Comparison of ENCODE assay signal across 9 cellular contexts in the genomic region with DNA sequence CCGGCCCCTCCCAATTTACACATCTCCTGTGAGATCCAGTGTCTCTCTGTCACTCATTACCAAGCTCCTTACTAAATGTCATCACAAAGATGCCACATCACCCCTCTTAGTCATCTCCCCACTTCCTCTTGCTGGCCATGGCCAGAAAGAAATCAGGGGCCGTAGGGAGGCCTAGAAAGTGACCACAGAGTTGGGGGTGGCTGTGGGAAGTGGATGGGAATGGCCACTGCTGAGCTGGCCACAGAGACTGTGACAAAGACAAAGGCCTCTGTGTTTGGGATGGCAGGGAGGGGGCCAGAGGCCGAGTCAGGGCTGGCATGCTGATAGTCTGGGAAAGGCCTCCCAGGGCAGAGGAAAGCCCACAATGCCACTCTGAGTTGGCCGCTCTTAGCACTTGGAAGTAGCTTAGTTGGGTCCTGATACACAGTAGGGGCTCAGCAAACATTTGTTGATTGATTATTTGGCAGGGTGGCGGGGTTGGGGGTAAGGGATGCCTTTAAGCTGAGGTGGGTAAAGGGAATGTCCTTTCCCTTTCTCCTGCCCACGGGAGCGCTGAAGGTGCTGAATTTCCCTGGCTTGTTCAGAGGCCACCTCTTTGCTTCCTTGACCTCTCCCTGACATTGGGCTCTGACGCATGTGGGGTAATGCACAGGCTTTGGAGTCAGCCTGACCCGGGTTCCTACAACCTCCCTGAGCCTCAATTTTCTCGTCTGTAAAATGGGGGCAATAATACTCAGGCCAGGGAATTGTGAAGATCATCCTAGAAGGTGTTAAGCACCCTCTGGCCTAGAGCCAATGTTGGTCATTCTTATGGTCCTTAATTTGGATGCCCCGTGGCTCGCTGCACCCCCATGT. TPM values are rescaled to one million over a fixed set of nuclear protein-coding genes. Genes with fewer than 3 reads are reported as not detected.
A peak's percentile ranks its signal among the peaks of the same experiment; 100 is the strongest.
DNase-seq lines count a peak whose midpoint lies in the region; ATAC-seq and TF ChIP-seq lines count a peak whose summit lies in the region.
"Had no signal": no experiment of that assay in that cellular context is flagged by ENCODE, and none has a peak within 500 bp of the region (broad histone marks: within the 10 kb centered on the region; RNA-seq: fewer than 3 reads in every experiment).

No MANE protein-coding gene starts in this region.

- peak in 1 of 2 experiments; percentile 50; a peak in 1 of 4 replicates for TF ChIP-seq EP300 in SK-N-SH (IDR thresholded peaks at IDR 0.05; ENCODE audit: borderline replicate concordance in 1 of 2, low read depth in 1 of 2, low read length in 1 of 2)

- DNase-seq in GM03348 (ENCODE audit: low spot score) (peak; percentile 70), SK-N-SH (no peak), fibroblast of pulmonary artery (ENCODE audit: low read depth) (peak; percentile 54), psoas muscle (no peak), NCI-H1105 treated with DMSO at 0.1 percent for 48 hours (lab: John Stamatoyannopoulos, UW) (no peak), left colon (no peak), GM20000 (ENCODE audit: low spot score) (no peak)
- DNase-seq: activated CD8-positive, alpha-beta memory T cell treated with anti-CD3 and anti-CD28 coated beads, Interleukin-2, amount 10 ng/mL, durations not matched to agents 7 days and 5 days had no signal

- H3K9me3 ChIP-seq in SK-N-SH (no peaks in the 10 kb centered on the region), psoas muscle (no peaks in the 10 kb centered on the region)

- POLR2A ChIA-PET in SK-N-SH (lab: Yijun Ruan, JAX): no interaction called here

- peak overlapping the region; percentile 66 to 95 for H3K27ac ChIP-seq in SK-N-SH (ENCODE audit: low read depth in 2 of 2, low read length in 1 of 2)
- H3K27ac ChIP-seq in psoas muscle: peak overlapping the region; percentile 9

- H3K27me3 ChIP-seq in SK-N-SH (ENCODE audit: insufficient read depth) (no peaks in the 10 kb centered on the region), psoas muscle (ENCODE audit: insufficient read depth in 3 of 3, low read length in 2 of 3) (no peaks in the 10 kb centered on the region)

- WGBS in SK-N-SH (ENCODE audit: low lambda C conversion rate): 72% methylated on average over 12 of the region's 12 CpGs
- WGBS in psoas muscle, 3 donors: 74 to 78% (median 75%) methylated on average over 12 of the region's 12 CpGs

- ATAC-seq in psoas muscle (peak in 2 of 4 donors; percentile 17 to 23), GM18858 (IDR thresholded peaks at IDR 0.05; ENCODE audit: unreplicated experiment) (no peak), left colon (no peak)
- ATAC-seq: activated CD8-positive, alpha-beta memory T cell treated with anti-CD3 and anti-CD28 coated beads, Interleukin-2, amount 10 ng/mL, durations not matched to agents 7 days and 5 days had no signal

- no peaks in the 10 kb centered on the region for H3K9me2 ChIP-seq in SK-N-SH

- H4K20me1 ChIP-seq in SK-N-SH (ENCODE audit: insufficient read depth): peaks cover 54% of the 10 kb centered on the region

- H2AFZ ChIP-seq in SK-N-SH (ENCODE audit: low read depth): no peak overlapping the region

- H3K36me3 ChIP-seq in SK-N-SH (replicated peaks in 1 of 2; ENCODE audit: control insufficient read depth in 1 of 2, insufficient read depth in 2 of 2, low read length in 1 of 2) (peaks cover 0 to 8% of the 10 kb centered on the region in 2 experiments), psoas muscle (ENCODE audit: insufficient read depth in 1 of 2, low read depth in 1 of 2) (no peaks in the 10 kb centered on the region)

- CTCF ChIA-PET in SK-N-SH (lab: Yijun Ruan, JAX): interaction anchor here (0.8 to 4.8 kb wide), 10 partner anchors 8 to 276 kb away, joined by 3 to 22 read pairs (median 6); partner anchors contain the start of gene NAV1

- peak overlapping the region; percentile 56 for H3K4me2 ChIP-seq in SK-N-SH

- peaks cover 100% of the 10 kb centered on the region for H3K79me2 ChIP-seq in SK-N-SH (ENCODE audit: insufficient read depth)

- intact Hi-C loops in psoas muscle (cut with DNase I) (no loop called here), left colon (cut with DNase I, micrococcal nuclease) (loop anchor here (10.0 kb wide), 1 partner anchor 243 kb away; no protein-coding TSS in a partner anchor)

- H3F3A ChIP-seq in SK-N-SH (replicated peaks; ENCODE audit: insufficient read depth): peaks cover 48% of the 10 kb centered on the region

- peaks cover 36 to 53% of the 10 kb centered on the region in 2 experiments for H3K4me1 ChIP-seq in SK-N-SH (ENCODE audit: control insufficient read depth in 1 of 2, insufficient read depth in 2 of 2, low read depth in 1 of 2, low read length in 1 of 2)
- H3K4me1 ChIP-seq in psoas muscle: no peaks in the 10 kb centered on the region

- no peak for TF ChIP-seq CTCF in SK-N-SH (IDR thresholded peaks at IDR 0.05)
- no peak for TF ChIP-seq CTCF in fibroblast of pulmonary artery (IDR thresholded peaks at IDR 0.05; ENCODE audit: low read length, missing control alignments)
- TF ChIP-seq CTCF in psoas muscle (IDR thresholded peaks at IDR 0.05): no peak
- TF ChIP-seq CTCF in GM20000 (IDR thresholded peaks at IDR 0.05; ENCODE audit: extremely low read depth, missing control alignments): no peak

- peak overlapping the region; percentile 47 for H3K9ac ChIP-seq in SK-N-SH

- TF ChIP-seq RAD21 in SK-N-SH (IDR thresholded peaks at IDR 0.05; ENCODE audit: low read length): no peak

- H3K4me3 ChIP-seq in SK-N-SH (ENCODE audit: low read depth in 2 of 2, low read length in 1 of 2) (0 out of 4 replicates have a peak overlapping the region, but pooled peaks of 1 of the 2 experiments have one; percentile 1), fibroblast of pulmonary artery (replicated peaks; ENCODE audit: low read depth, low read length) (no peak overlapping the region), psoas muscle (no peak overlapping the region)

TF ChIP-seq in SK-N-SH, 30 proteins besides CTCF, POLR2A, EP300 and RAD21 (continues in another document):
- peak; percentile 71 for TF ChIP-seq TCF12 (IDR thresholded peaks at IDR 0.05)
- TF ChIP-seq GABPA (IDR thresholded peaks at IDR 0.05; ENCODE audit: low read depth): no peak
- TF ChIP-seq RFX5 (IDR thresholded peaks at IDR 0.05; ENCODE audit: low read length): no peak
- TF ChIP-seq FOXM1 (IDR thresholded peaks at IDR 0.05; ENCODE audit: low read depth): no peak
- TF ChIP-seq USF2 (IDR thresholded peaks at IDR 0.05; ENCODE audit: borderline replicate concordance, low read depth, low read length): no peak
- no peak for TF ChIP-seq MEF2A (IDR thresholded peaks at IDR 0.05; ENCODE audit: borderline replicate concordance, low read depth)
- TF ChIP-seq, protein P1, sequence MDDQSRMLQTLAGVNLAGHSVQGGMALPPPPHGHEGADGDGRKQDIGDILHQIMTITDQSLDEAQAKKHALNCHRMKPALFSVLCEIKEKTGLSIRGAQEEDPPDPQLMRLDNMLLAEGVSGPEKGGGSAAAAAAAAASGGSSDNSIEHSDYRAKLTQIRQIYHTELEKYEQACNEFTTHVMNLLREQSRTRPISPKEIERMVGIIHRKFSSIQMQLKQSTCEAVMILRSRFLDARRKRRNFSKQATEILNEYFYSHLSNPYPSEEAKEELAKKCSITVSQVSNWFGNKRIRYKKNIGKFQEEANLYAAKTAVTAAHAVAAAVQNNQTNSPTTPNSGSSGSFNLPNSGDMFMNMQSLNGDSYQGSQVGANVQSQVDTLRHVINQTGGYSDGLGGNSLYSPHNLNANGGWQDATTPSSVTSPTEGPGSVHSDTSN (IDR thresholded peaks at IDR 0.05): peak; percentile 72
- TF ChIP-seq FOXJ3 (CRISPR knock-in tag; IDR thresholded peaks at IDR 0.05): no peak
- peak; percentile 59; the same call in 1 of the 2 replicates for TF ChIP-seq FOSL2 (IDR thresholded peaks at IDR 0.05; ENCODE audit: borderline replicate concordance, low read depth)
- no peak for TF ChIP-seq YY1 (IDR thresholded peaks at IDR 0.05; ENCODE audit: low read depth)
- TF ChIP-seq MAX (IDR thresholded peaks at IDR 0.05; ENCODE audit: low read depth): no peak
- TF ChIP-seq, protein P2, sequence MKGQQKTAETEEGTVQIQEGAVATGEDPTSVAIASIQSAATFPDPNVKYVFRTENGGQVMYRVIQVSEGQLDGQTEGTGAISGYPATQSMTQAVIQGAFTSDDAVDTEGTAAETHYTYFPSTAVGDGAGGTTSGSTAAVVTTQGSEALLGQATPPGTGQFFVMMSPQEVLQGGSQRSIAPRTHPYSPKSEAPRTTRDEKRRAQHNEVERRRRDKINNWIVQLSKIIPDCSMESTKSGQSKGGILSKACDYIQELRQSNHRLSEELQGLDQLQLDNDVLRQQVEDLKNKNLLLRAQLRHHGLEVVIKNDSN (IDR thresholded peaks at IDR 0.05; ENCODE audit: borderline replicate concordance, low read depth): no peak
- peak; percentile 67 for TF ChIP-seq JUND (IDR thresholded peaks at IDR 0.05)
- TF ChIP-seq POLR2AphosphoS5 (IDR thresholded peaks at IDR 0.05; ENCODE audit: low read depth, low read length): no peak
- TF ChIP-seq TAF1 (IDR thresholded peaks at IDR 0.05; ENCODE audit: borderline replicate concordance, low read depth, low read length): 0 out of 2 replicates have a peak, but pooled peaks have one; percentile 24
- TF ChIP-seq NFIC (IDR thresholded peaks at IDR 0.05; ENCODE audit: borderline replicate concordance): peak; percentile 21; the same call in 1 of the 2 replicates
- TF ChIP-seq NRF1 (IDR thresholded peaks at IDR 0.05; ENCODE audit: low read depth, low read length): no peak

RNA-seq across cellular contexts. Expression of gene NAV1, which starts 13.2 kb away (rescaled TPM):
- 13.3 and 16.1 TPM in 2 replicates for polyA plus RNA-seq in SK-N-SH (2012; rRNA removed)
- polyA plus RNA-seq in SK-N-SH (2012; cell fraction: cytosol; rRNA removed): 11.1 and 14.3 TPM in 2 replicates
- polyA plus RNA-seq in SK-N-SH (2012; cell fraction: nucleus; rRNA removed): 39.7 and 44.9 TPM in 2 replicates
- total RNA-seq in psoas muscle: 10 to 100 TPM in 3 of 4 donors, 1 to 10 TPM in 1; 8.4 to 13.3 (median 11.3) TPM
- polyA plus RNA-seq in psoas muscle: 1 to 10 TPM; 1.8 to 3.1 (median 1.8) TPM
- 10 to 100 TPM; 13.6 to 25.1 TPM for total RNA-seq in left colon

RNA-seq across cellular contexts. Expression of gene CSRP1, which starts 45.2 kb away (rescaled TPM):
- 317 and 373 TPM in 2 replicates for polyA plus RNA-seq in SK-N-SH (2012; rRNA removed)
- polyA plus RNA-seq in SK-N-SH (2012; cell fraction: cytosol; rRNA removed): 237 and 288 TPM in 2 replicates
- 358 and 396 TPM in 2 replicates for polyA plus RNA-seq in SK-N-SH (2012; cell fraction: nucleus; rRNA removed)
- 10 to 100 TPM; 14.7 to 27.7 (median 24.3) TPM for total RNA-seq in psoas muscle
- 10 to 100 TPM; 21.1 to 26.4 (median 23.2) TPM for polyA plus RNA-seq in psoas muscle
- total RNA-seq in left colon: 100 to 1,000 TPM; 131 to 355 TPM

Comparison
In these comparisons a context has a peak if more than half of its experiments do, and no peak if none do; other contexts are left out.
1. DNase-seq: peak in GM03348 (single experiment) and fibroblast of pulmonary artery (single experiment); none in SK-N-SH (single experiment), psoas muscle (0 of 2), NCI-H1105 treated with DMSO at 0.1 percent for 48 hours (single experiment), left colon (0 of 2) and GM20000 (single experiment).
2. RNA of gene CSRP1, which starts 45.2 kb away (total RNA-seq): 131 to 355 TPM in left colon; 14.7 to 27.7 TPM in psoas muscle; every median in the first group is over 4 times any median in the second.
3. intact Hi-C loops: an anchor here in left colon (10.0 kb wide); none called in psoas muscle.